In the genomic region with DNA sequence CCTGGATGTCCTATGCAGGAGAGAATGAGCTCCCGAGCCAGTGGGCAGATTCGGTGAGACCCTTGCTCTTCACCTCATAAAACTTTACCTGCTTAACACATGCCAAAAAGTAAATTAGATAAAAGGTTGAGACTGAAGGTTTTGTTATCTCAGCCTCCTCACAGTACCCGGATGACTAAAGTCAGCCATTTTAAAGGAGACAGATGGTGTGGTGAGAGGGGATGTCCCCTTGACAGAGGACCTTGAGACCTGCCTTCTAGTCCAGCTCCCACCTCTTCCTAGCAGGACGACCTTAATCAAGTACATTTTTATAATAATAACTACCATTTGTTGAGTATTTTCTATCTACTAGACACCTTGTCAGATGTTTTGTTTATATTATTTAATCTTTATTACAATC, we compare ENCODE assay signal across 2 cellular contexts.
A peak's percentile ranks its signal among the peaks of the same experiment; 100 is the strongest.
TF ChIP-seq lines count a peak whose summit lies in the region.

No MANE protein-coding gene starts in this region.

TF ChIP-seq in GM12878, 131 proteins besides CTCF, POLR2A, EP300 and RAD21:
- no peak for TF ChIP-seq PAX8 (IDR thresholded peaks at IDR 0.05)
- TF ChIP-seq YY1 (IDR thresholded peaks at IDR 0.05; ENCODE audit: low read depth, low read length): peak; percentile 80

TF ChIP-seq in WTC11, 78 proteins besides CTCF, POLR2A, EP300 and RAD21:
- no peak for TF ChIP-seq ZBTB21 (CRISPR knock-in tag; IDR thresholded peaks at IDR 0.05; ENCODE audit: borderline replicate concordance)
- TF ChIP-seq, protein P1, sequence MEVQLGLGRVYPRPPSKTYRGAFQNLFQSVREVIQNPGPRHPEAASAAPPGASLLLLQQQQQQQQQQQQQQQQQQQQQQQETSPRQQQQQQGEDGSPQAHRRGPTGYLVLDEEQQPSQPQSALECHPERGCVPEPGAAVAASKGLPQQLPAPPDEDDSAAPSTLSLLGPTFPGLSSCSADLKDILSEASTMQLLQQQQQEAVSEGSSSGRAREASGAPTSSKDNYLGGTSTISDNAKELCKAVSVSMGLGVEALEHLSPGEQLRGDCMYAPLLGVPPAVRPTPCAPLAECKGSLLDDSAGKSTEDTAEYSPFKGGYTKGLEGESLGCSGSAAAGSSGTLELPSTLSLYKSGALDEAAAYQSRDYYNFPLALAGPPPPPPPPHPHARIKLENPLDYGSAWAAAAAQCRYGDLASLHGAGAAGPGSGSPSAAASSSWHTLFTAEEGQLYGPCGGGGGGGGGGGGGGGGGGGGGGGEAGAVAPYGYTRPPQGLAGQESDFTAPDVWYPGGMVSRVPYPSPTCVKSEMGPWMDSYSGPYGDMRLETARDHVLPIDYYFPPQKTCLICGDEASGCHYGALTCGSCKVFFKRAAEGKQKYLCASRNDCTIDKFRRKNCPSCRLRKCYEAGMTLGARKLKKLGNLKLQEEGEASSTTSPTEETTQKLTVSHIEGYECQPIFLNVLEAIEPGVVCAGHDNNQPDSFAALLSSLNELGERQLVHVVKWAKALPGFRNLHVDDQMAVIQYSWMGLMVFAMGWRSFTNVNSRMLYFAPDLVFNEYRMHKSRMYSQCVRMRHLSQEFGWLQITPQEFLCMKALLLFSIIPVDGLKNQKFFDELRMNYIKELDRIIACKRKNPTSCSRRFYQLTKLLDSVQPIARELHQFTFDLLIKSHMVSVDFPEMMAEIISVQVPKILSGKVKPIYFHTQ (CRISPR knock-in tag; IDR thresholded peaks at IDR 0.05): no peak
- TF ChIP-seq ESRRA (CRISPR knock-in tag; IDR thresholded peaks at IDR 0.05; ENCODE audit: borderline replicate concordance): no peak
- TF ChIP-seq, protein P2, sequence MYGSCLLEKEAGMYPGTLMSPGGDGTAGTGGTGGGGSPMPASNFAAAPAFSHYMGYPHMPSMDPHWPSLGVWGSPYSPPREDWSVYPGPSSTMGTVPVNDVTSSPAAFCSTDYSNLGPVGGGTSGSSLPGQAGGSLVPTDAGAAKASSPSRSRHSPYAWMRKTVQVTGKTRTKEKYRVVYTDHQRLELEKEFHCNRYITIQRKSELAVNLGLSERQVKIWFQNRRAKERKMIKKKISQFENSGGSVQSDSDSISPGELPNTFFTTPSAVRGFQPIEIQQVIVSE (CRISPR knock-in tag; IDR thresholded peaks at IDR 0.05; ENCODE audit: borderline replicate concordance): no peak
- TF ChIP-seq RELA (CRISPR knock-in tag; IDR thresholded peaks at IDR 0.05; ENCODE audit: borderline replicate concordance): no peak
- TF ChIP-seq GTF2I (CRISPR knock-in tag; conservative IDR thresholded peaks at IDR 0.05): no peak
- TF ChIP-seq CREB1 (CRISPR knock-in tag; IDR thresholded peaks at IDR 0.05): no peak
- TF ChIP-seq GRHL2 (CRISPR knock-in tag; IDR thresholded peaks at IDR 0.05; ENCODE audit: insufficient replicate concordance, severe bottlenecking): no peak
- TF ChIP-seq, protein P3, sequence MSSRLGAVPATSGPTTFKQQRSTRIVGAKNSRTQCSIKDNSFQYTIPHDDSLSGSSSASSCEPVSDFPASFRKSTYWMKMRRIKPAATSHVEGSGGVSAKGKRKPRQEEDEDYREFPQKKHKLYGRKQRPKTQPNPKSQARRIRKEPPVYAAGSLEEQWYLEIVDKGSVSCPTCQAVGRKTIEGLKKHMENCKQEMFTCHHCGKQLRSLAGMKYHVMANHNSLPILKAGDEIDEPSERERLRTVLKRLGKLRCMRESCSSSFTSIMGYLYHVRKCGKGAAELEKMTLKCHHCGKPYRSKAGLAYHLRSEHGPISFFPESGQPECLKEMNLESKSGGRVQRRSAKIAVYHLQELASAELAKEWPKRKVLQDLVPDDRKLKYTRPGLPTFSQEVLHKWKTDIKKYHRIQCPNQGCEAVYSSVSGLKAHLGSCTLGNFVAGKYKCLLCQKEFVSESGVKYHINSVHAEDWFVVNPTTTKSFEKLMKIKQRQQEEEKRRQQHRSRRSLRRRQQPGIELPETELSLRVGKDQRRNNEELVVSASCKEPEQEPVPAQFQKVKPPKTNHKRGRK (CRISPR knock-in tag; IDR thresholded peaks at IDR 0.05; ENCODE audit: borderline replicate concordance): no peak
- no peak for TF ChIP-seq ATF1 (CRISPR knock-in tag; IDR thresholded peaks at IDR 0.05)
- TF ChIP-seq, protein P4, sequence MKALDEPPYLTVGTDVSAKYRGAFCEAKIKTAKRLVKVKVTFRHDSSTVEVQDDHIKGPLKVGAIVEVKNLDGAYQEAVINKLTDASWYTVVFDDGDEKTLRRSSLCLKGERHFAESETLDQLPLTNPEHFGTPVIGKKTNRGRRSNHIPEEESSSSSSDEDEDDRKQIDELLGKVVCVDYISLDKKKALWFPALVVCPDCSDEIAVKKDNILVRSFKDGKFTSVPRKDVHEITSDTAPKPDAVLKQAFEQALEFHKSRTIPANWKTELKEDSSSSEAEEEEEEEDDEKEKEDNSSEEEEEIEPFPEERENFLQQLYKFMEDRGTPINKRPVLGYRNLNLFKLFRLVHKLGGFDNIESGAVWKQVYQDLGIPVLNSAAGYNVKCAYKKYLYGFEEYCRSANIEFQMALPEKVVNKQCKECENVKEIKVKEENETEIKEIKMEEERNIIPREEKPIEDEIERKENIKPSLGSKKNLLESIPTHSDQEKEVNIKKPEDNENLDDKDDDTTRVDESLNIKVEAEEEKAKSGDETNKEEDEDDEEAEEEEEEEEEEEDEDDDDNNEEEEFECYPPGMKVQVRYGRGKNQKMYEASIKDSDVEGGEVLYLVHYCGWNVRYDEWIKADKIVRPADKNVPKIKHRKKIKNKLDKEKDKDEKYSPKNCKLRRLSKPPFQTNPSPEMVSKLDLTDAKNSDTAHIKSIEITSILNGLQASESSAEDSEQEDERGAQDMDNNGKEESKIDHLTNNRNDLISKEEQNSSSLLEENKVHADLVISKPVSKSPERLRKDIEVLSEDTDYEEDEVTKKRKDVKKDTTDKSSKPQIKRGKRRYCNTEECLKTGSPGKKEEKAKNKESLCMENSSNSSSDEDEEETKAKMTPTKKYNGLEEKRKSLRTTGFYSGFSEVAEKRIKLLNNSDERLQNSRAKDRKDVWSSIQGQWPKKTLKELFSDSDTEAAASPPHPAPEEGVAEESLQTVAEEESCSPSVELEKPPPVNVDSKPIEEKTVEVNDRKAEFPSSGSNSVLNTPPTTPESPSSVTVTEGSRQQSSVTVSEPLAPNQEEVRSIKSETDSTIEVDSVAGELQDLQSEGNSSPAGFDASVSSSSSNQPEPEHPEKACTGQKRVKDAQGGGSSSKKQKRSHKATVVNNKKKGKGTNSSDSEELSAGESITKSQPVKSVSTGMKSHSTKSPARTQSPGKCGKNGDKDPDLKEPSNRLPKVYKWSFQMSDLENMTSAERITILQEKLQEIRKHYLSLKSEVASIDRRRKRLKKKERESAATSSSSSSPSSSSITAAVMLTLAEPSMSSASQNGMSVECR (CRISPR knock-in tag; IDR thresholded peaks at IDR 0.05; ENCODE audit: borderline replicate concordance): no peak
